Comparison of ENCODE assay signal across 8 cellular contexts in the genomic region with DNA sequence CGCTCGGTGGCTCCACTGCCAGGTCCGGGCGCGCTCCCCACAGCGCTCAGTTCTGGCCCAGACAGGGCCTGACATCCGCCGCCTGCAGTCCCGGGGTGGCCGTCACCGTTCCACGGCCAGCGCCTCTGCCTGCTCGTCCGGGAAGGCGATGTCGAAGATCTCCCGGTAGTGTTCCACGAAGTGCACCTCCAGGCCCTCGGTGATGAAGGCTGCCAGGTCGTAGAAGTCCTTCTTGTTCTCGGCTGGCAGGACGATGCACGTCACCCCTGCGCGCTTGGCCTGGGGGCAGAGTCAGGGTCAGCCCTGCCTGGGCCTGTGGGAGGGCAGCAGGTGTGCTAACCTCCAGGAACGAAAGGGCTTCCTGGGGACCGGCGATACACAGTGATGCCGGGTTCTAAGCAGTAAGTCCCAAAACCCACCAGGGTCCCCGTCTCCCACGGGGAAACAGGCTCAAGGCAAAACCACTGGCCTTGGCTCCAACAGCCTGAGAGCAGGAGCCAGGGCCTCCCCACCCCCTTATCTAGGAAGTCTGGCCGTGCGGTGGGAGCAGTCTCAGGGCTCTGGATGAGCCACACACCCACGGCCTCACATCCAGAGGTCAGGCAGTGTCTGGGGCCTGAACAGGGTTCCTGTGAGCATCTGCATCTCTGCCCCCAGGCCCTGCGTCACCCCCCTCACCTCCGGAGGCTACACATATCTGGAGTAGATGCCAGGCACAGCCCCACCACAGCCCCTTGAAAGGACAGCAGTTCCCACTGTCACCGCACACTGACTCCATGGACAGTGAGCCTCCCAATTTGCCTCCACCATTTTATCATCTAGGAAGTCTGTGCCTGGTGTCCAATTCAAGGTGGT. TPM values are rescaled to one million over a fixed set of nuclear protein-coding genes. Genes with fewer than 3 reads are reported as not detected.
DNase-seq lines count a peak whose midpoint lies in the region; ATAC-seq, FAIRE-seq and TF ChIP-seq lines count a peak whose summit lies in the region.

No MANE protein-coding gene starts in this region.

- TF ChIP-seq POLR2A in uterus (IDR thresholded peaks at IDR 0.05): peak in 1 of 2 donors; percentile 16

- no peak overlapping the region for H3K9ac ChIP-seq in kidney (ENCODE audit: low read length in 2 of 2)

- DNase-seq in heart right ventricle (peak in 1 of 2 donors; percentile 26), left cardiac atrium (no peak), kidney (peak; percentile 83), uterus (no peak), RCC 7860 (ENCODE audit: low spot score) (no peak), NCI-H1092 (lab: John Stamatoyannopoulos, UW) (no peak)
- DNase-seq in activated naive CD4-positive, alpha-beta T cell treated with anti-CD3 and anti-CD28 coated beads, Interleukin-2, amount 50 U/mL, for 16 hours: peak; percentile 39

- H3K9me3 ChIP-seq in heart right ventricle (no peaks in the 10 kb centered on the region), kidney (ENCODE audit: control insufficient read depth in 1 of 2, low read length in 2 of 2) (no peaks in the 10 kb centered on the region), uterus (no peaks in the 10 kb centered on the region)

- H3K36me3 ChIP-seq in heart right ventricle (peaks cover 7 to 60% (median 53%) of the 10 kb centered on the region in 9 donors), kidney (ENCODE audit: control insufficient read depth in 1 of 2, insufficient read depth in 2 of 2, low read length in 2 of 2) (peaks cover 9 to 28% of the 10 kb centered on the region in 2 donors), uterus (no peaks in the 10 kb centered on the region)

- peaks cover 7 to 38% (median 30%) of the 10 kb centered on the region in 9 donors for H3K4me1 ChIP-seq in heart right ventricle
- H3K4me1 ChIP-seq in kidney (ENCODE audit: control insufficient read depth in 1 of 2, insufficient read depth in 1 of 2, low read depth in 1 of 2, low read length in 2 of 2): peaks cover 4 to 13% of the 10 kb centered on the region in 2 donors
- peaks cover 0 to 5% of the 10 kb centered on the region in 2 donors for H3K4me1 ChIP-seq in uterus

- FAIRE-seq in kidney (lab: Jason Lieb, UNC) (no peak), RCC 7860 (lab: Jason Lieb, UNC) (no peak)

- peak overlapping the region in 8 of 10 donors; percentile 79 to 97 (median 90) for H3K27ac ChIP-seq in heart right ventricle
- peak overlapping the region in 1 of 2 donors; percentile 32 for H3K27ac ChIP-seq in kidney (ENCODE audit: low read depth in 2 of 2, low read length in 2 of 2)
- H3K27ac ChIP-seq in uterus: peak overlapping the region; percentile 89 to 90

- intact Hi-C loops in heart right ventricle (cut with DNase I) (loop anchor here in 3 of 10 donors (2.0 kb wide), 2 partner anchors 23 to 29 kb away; a partner anchor contains a TSS), left cardiac atrium (cut with DNase I) (no loop called here), kidney (cut with DNase I) (no loop called here), uterus (cut with DNase I; ENCODE audit: low total_unique reads) (no loop called here)

- H3K4me3 ChIP-seq in heart right ventricle (peak overlapping the region in 8 of 10 donors; percentile 64 to 98 (median 80)), kidney (ENCODE audit: low read length in 2 of 2) (peak overlapping the region in 1 of 2 donors; percentile 83), uterus (peak overlapping the region in 1 of 2 donors; percentile 62)

- TF ChIP-seq CTCF in heart right ventricle (IDR thresholded peaks at IDR 0.05) (no peak), kidney (IDR thresholded peaks at IDR 0.05; ENCODE audit: borderline replicate concordance, extremely low read depth, insufficient read depth) (no peak), uterus (IDR thresholded peaks at IDR 0.05) (no peak)

- H3K27me3 ChIP-seq in heart right ventricle (no peaks in the 10 kb centered on the region), uterus (no peaks in the 10 kb centered on the region)

- ATAC-seq in heart right ventricle (no peak), left cardiac atrium (no peak), GM21723 (IDR thresholded peaks at IDR 0.05; ENCODE audit: unreplicated experiment) (no peak)

- WGBS in heart right ventricle, 2 donors: 61 to 65% methylated on average over 38 of the region's 38 CpGs

RNA-seq across cellular contexts. Expression of a gene that starts 2.1 kb away (rescaled TPM):
- total RNA-seq in heart right ventricle (100 to 1,000 TPM; 270 to 463 (median 322) TPM), left cardiac atrium (100 to 1,000 TPM; 500 to 504 TPM), kidney (564 TPM), uterus (1,000 to 10,000 TPM in 1 of 4 donors, 100 to 1,000 TPM in 3; 269 to 1,645 (median 565) TPM)
- polyA plus RNA-seq in heart right ventricle (1,000 to 10,000 TPM in 1 of 2 donors, 100 to 1,000 TPM in 1; 980 to 1,152 TPM), kidney (ENCODE audit: insufficient read depth, low read depth, low replicate concordance) (1,593 TPM)

RNA-seq across cellular contexts. Expression of a gene that starts 11.3 kb away (rescaled TPM):
- 1 to 10 TPM; 3.3 to 7.6 (median 4.2) TPM for total RNA-seq in heart right ventricle
- polyA plus RNA-seq in heart right ventricle: 10 to 100 TPM in 1 of 2 donors, 1 to 10 TPM in 1; 6.3 to 13.2 TPM
- 1 to 10 TPM; 4.0 to 4.4 TPM for total RNA-seq in left cardiac atrium
- 7.8 TPM for total RNA-seq in kidney
- polyA plus RNA-seq in kidney (ENCODE audit: insufficient read depth, low read depth, low replicate concordance): 29.9 TPM
- 10 to 100 TPM in 1 of 4 donors, 1 to 10 TPM in 2, under 1 TPM in 1; 0.26 to 17.8 (median 7.1) TPM for total RNA-seq in uterus

RNA-seq across cellular contexts. Expression of a gene that starts 11.8 kb away (rescaled TPM):
- total RNA-seq in heart right ventricle (100 to 1,000 TPM; 122 to 173 (median 133) TPM), left cardiac atrium (100 to 1,000 TPM; 127 to 142 TPM), kidney (74.6 TPM), uterus (10 to 100 TPM in 3 of 4 donors, 1 to 10 TPM in 1; 2.8 to 36.7 (median 21.1) TPM)
- polyA plus RNA-seq in heart right ventricle (100 to 1,000 TPM; 263 to 658 TPM), kidney (ENCODE audit: insufficient read depth, low read depth, low replicate concordance) (244 TPM)

RNA-seq across cellular contexts. Expression of a gene that starts 27.8 kb away (rescaled TPM):
- total RNA-seq in heart right ventricle: 100 to 1,000 TPM in 1 of 10 donors, 10 to 100 TPM in 9; 71.4 to 101 (median 88.5) TPM
- polyA plus RNA-seq in heart right ventricle: 100 to 1,000 TPM in 1 of 2 donors, 10 to 100 TPM in 1; 95.0 to 121 TPM
- 10 to 100 TPM; 51.4 to 57.1 TPM for total RNA-seq in left cardiac atrium
- 67.1 TPM for total RNA-seq in kidney
- 71.5 TPM for polyA plus RNA-seq in kidney (ENCODE audit: insufficient read depth, low read depth, low replicate concordance)
- total RNA-seq in uterus: 100 to 1,000 TPM in 1 of 4 donors, 10 to 100 TPM in 3; 39.9 to 134 (median 44.1) TPM

RNA-seq across cellular contexts. Expression of a gene that starts 28.3 kb away (rescaled TPM):
- total RNA-seq in heart right ventricle (not detected), left cardiac atrium (not detected), kidney (not detected), uterus (not detected)
- polyA plus RNA-seq in heart right ventricle (not detected), kidney (ENCODE audit: insufficient read depth, low read depth, low replicate concordance) (not detected)

Comparison
In these comparisons a context has a peak if more than half of its experiments do, and no peak if none do; other contexts are left out.
1. DNase-seq: peak in activated naive CD4-positive, alpha-beta T cell treated with anti-CD3 and anti-CD28 coated beads, Interleukin-2, amount 50 U/mL, for 16 hours (single experiment) and kidney (single experiment); none in left cardiac atrium (single experiment), uterus (0 of 2), RCC 7860 (single experiment) and NCI-H1092 (single experiment).